Comparison of ENCODE assay signal across 15 cellular contexts in the genomic region with DNA sequence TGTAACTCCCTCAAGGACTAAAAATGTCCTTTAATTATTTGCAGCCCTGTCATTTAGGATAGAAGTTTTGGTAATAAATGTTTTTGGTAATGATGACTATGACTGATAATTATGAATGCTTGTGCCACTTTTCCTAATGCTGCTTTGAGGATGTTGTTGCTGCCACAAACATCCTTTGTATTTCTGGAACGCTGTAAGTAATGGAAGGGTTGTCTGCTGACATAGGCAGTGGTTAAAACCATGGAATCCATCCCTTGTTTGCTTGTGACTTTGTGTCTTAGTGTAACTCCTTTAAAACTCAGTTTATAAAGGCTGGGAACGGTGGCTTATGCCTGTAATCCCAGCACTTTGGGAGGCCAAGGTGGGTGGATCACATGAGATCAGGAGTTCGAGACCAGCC.
DNase-seq lines count a peak whose midpoint lies in the region.
"Had no signal": no experiment of that assay in that cellular context is flagged by ENCODE, and none has a peak within 500 bp of the region (broad histone marks: within the 10 kb centered on the region; RNA-seq: fewer than 3 reads in every experiment).

No MANE protein-coding gene starts in this region.

- DNase-seq in EH (ENCODE audit: low read depth), result peak; percentile 67
- peak; percentile 29 for DNase-seq in foreskin melanocyte
- DNase-seq in RKO (ENCODE audit: low spot score), result no peak
- DNase-seq in T-helper 1 cell, result no peak
- DNase-seq in activated T-cell treated with anti-CD3 and anti-CD28 coated beads for 4 hours, result no peak
- DNase-seq: 8988T; ACHN; AML-193; Caco-2; Calu3; CD4-positive, alpha-beta T cell; CD8-positive, alpha-beta T cell; DMS79 treated with DMSO at 0.1 percent for 48 hours; EL; GDM1 had no signal

Comparison
In these comparisons a context has a peak if more than half of its experiments do, and no peak if none do; other contexts are left out.
1. DNase-seq: peak in EH (single experiment) and foreskin melanocyte (single experiment); none in RKO (single experiment), T-helper 1 cell (0 of 5) and activated T-cell treated with anti-CD3 and anti-CD28 coated beads for 4 hours (single experiment).